In genomic region chr20:38209054-38209675, GRCh38 we compare ENCODE assay signal across 21 cellular contexts. TPM values are rescaled to one million over a fixed set of nuclear protein-coding genes. Genes with fewer than 3 reads are reported as not detected.
DNase-seq lines count a peak whose midpoint lies in the region; ATAC-seq, FAIRE-seq and TF ChIP-seq lines count a peak whose summit lies in the region.
"Had no signal": no experiment of that assay in that cellular context is flagged by ENCODE, and none has a peak within 500 bp of the region (broad histone marks: within the 10 kb centered on the region; RNA-seq: fewer than 3 reads in every experiment).

No MANE protein-coding gene starts in this region.

- in situ Hi-C loops in HepG2 (cut with HindIII; ENCODE audit: extremely low pct_ligation_motif_present, low pct_unique_long_range_greater_than_20kb): loop anchor here (25.0 kb wide), 1 partner anchor 647 kb away; no protein-coding TSS in a partner anchor

- H3K4me3 ChIP-seq in RWPE2 (ENCODE audit: severe bottlenecking): no peak overlapping the region
- H3K4me3 ChIP-seq in HepG2 (replicated peaks in 1 of 3; ENCODE audit: insufficient read depth in 1 of 3, low read depth in 2 of 3, low read length in 3 of 3): no peak overlapping the region
- H3K4me3 ChIP-seq: dorsolateral prefrontal cortex, HAP-1, hepatocyte, lung had no signal

- no peak for FAIRE-seq in HepG2 (lab: Jason Lieb, UNC)

- DNase-seq in RWPE2 (ENCODE audit: low spot score) (peak; percentile 72), Right ventricle myocardium inferior (ENCODE audit: missing footprints) (no peak), HepG2 (ENCODE audit: low spot score) (no peak), NCI-H1105 (lab: John Stamatoyannopoulos, UW) (no peak), pons (ENCODE audit: low spot score) (no peak)
- DNase-seq in stimulated activated naive CD4-positive, alpha-beta T cell (lab: John Stamatoyannopoulos, UW): no peak
- DNase-seq: activated CD4-positive, alpha-beta memory T cell treated with anti-CD3 and anti-CD28 coated beads, Interleukin-2, amount 10 ng/mL, durations not matched to agents 7 days and 5 days; activated CD4-positive, CD25-positive, alpha-beta regulatory T cell; CD4-positive, alpha-beta memory T cell; DMS53; GF-D8; immature natural killer cell; NCI-H1694; NCI-H526 treated with DMSO at 0.1 percent for 48 hours; nucleus accumbens; RPMI8226 had no signal

- peak overlapping the region; percentile 52 for H3K27ac ChIP-seq in RWPE2 (ENCODE audit: poor library complexity, severe bottlenecking)
- no peak overlapping the region for H3K27ac ChIP-seq in HepG2 (ENCODE audit: extremely low read length, insufficient read depth, low read length)
- H3K27ac ChIP-seq in temporal lobe (ENCODE audit: low read depth, low read length): peak overlapping the region; percentile 45
- H3K27ac ChIP-seq: hepatocyte had no signal

- CTCF ChIA-PET in HepG2 (lab: Yijun Ruan, JAX; ENCODE audit: low intra/inter-chr PET ratio, low total read pairs): no interaction called here

- H3K27me3 ChIP-seq in RWPE2 (ENCODE audit: insufficient read depth, poor library complexity, severe bottlenecking) (no peaks in the 10 kb centered on the region), HepG2 (ENCODE audit: control insufficient read depth in 1 of 2, insufficient read depth in 2 of 2, low read length in 2 of 2) (peaks cover 2 to 29% of the 10 kb centered on the region in 2 experiments; a peak in 3 of 5 replicates)
- H3K27me3 ChIP-seq: dorsolateral prefrontal cortex, hepatocyte had no signal

- H3K4me1 ChIP-seq in RWPE2 (ENCODE audit: insufficient read depth, poor library complexity, severe bottlenecking): peaks cover 16% of the 10 kb centered on the region
- H3K4me1 ChIP-seq in HepG2 (ENCODE audit: insufficient read depth, low read length): no peaks in the 10 kb centered on the region
- H3K4me1 ChIP-seq: HAP-1 had no signal

- no peak overlapping the region for H3K4me2 ChIP-seq in HepG2 (ENCODE audit: low read depth, low read length)
- H3K4me2 ChIP-seq: hepatocyte had no signal

- H4K20me1 ChIP-seq in HepG2 (ENCODE audit: insufficient read depth, low read length): no peaks in the 10 kb centered on the region

- TF ChIP-seq POLR2A in HepG2 (IDR thresholded peaks at IDR 0.05; ENCODE audit: insufficient read depth in 1 of 2, low read depth in 2 of 2, low read length in 2 of 2): no peak

- WGBS in HepG2 (ENCODE audit: low lambda C conversion rate): 9% methylated on average over 4 of the region's 4 CpGs

- no peak overlapping the region for H2AFZ ChIP-seq in HepG2 (ENCODE audit: low read length)
- H2AFZ ChIP-seq: hepatocyte had no signal

- no peaks in the 10 kb centered on the region for H3K36me3 ChIP-seq in RWPE2 (ENCODE audit: low read depth)
- H3K36me3 ChIP-seq in HepG2 (replicated peaks in 1 of 2; ENCODE audit: control insufficient read depth in 1 of 2, insufficient read depth in 2 of 2, low read length in 2 of 2): no peaks in the 10 kb centered on the region
- H3K36me3 ChIP-seq: HAP-1 had no signal

- intact Hi-C loops in Right ventricle myocardium inferior (cut with DNase I) (no loop called here), HepG2 (cut with micrococcal nuclease; ENCODE audit: unreplicated experiment) (no loop called here)

- no peak overlapping the region for H3K9ac ChIP-seq in HepG2 (ENCODE audit: insufficient read depth, low read depth, low read length)

- POLR2A ChIA-PET in HepG2 (lab: Yijun Ruan, JAX): no interaction called here

- TF ChIP-seq RAD21 in HepG2 (CRISPR knock-in tag; IDR thresholded peaks at IDR 0.05): no peak

- no peaks in the 10 kb centered on the region for H3K79me2 ChIP-seq in HepG2 (ENCODE audit: insufficient read depth, low read length)
- H3K79me2 ChIP-seq: hepatocyte had no signal

- ATAC-seq in RWPE2 (ENCODE audit: low read depth): no peak
- peak; percentile 71 for ATAC-seq in Right ventricle myocardium inferior
- no peak for ATAC-seq in HepG2

- no TSS peak for BruUV-seq in HepG2 (replicated peaks; lab: Mats Ljungman, UMichigan)

- H3K9me3 ChIP-seq in RWPE2 (ENCODE audit: severe bottlenecking): no peaks in the 10 kb centered on the region
- no peaks in the 10 kb centered on the region for H3K9me3 ChIP-seq in HepG2 (ENCODE audit: low read length)
- H3K9me3 ChIP-seq: HAP-1 had no signal

- TF ChIP-seq EP300 in HepG2 (IDR thresholded peaks at IDR 0.05; ENCODE audit: low read depth in 2 of 2, low read length in 2 of 2) (no peak), HepG2 (CRISPR knock-in tag; IDR thresholded peaks at IDR 0.05; ENCODE audit: borderline replicate concordance) (no peak)

- TF ChIP-seq CTCF in RWPE2 (IDR thresholded peaks at IDR 0.05; ENCODE audit: poor library complexity, severe bottlenecking): no peak
- no peak for TF ChIP-seq CTCF in HepG2 (CRISPR knock-in tag; IDR thresholded peaks at IDR 0.05)

TF ChIP-seq in HepG2, 621 proteins besides CTCF, POLR2A, EP300 and RAD21:
- TF ChIP-seq ZNF629 (CRISPR knock-in tag; conservative IDR thresholded peaks at IDR 0.05) (peak; percentile 83), CEBPB (IDR thresholded peaks at IDR 0.05; ENCODE audit: borderline replicate concordance, low read depth, low read length) (no peak)

RNA-seq across cellular contexts. Expression of gene TGM2, which starts 44.1 kb away (rescaled TPM):
- total RNA-seq in Right ventricle myocardium inferior (581 TPM), HepG2 (2016; rRNA removed; fragmentation: Illumina TruSeq; extraction: Trizol) (4.2 and 4.5 TPM in 2 replicates), temporal lobe (5.7 TPM)
- 0.61 and 0.88 TPM in 2 replicates for total RNA-seq in HepG2 (2016; cell fraction: cytosol; rRNA removed; fragmentation: Illumina TruSeq; extraction: Trizol; ENCODE audit: low read depth)
- total RNA-seq in HepG2 (2016; cell fraction: insoluble cytoplasmic fraction; rRNA removed; fragmentation: Illumina TruSeq; extraction: Trizol): 3.3 and 4.3 TPM in 2 replicates
- total RNA-seq in HepG2 (2016; cell fraction: membrane; rRNA removed; fragmentation: Illumina TruSeq; extraction: Trizol): 2.1 and 2.3 TPM in 2 replicates
- total RNA-seq in HepG2 (2016; cell fraction: nucleus; rRNA removed; fragmentation: Illumina TruSeq; extraction: Trizol): 4.3 and 4.5 TPM in 2 replicates
- 46.4 and 52.3 TPM in 2 replicates for polyA plus RNA-seq in HepG2 (2011; rRNA removed)
- 39.7 and 45.8 TPM in 2 replicates for polyA plus RNA-seq in HepG2 (2011; cell fraction: cytosol; rRNA removed)
- 48.4 and 54.8 TPM in 2 replicates for polyA plus RNA-seq in HepG2 (2011; cell fraction: nucleus; rRNA removed)
- polyA plus RNA-seq in HepG2 (2012): 14.4 and 32.4 TPM in 2 replicates
- 1.5 and 1.8 TPM in 2 replicates for polyA plus RNA-seq in HepG2 (2016; cell fraction: cytosol; fragmentation: Illumina TruSeq; extraction: Trizol; ENCODE audit: low read depth)
- polyA plus RNA-seq in HepG2 (2016; cell fraction: insoluble cytoplasmic fraction; fragmentation: Illumina TruSeq; extraction: Trizol; ENCODE audit: low read depth): 5.3 and 7.5 TPM in 2 replicates
- polyA plus RNA-seq in HepG2 (2016; cell fraction: membrane; fragmentation: Illumina TruSeq; extraction: Trizol; ENCODE audit: low read depth): 2.5 TPM in 2 replicates
- 7.7 and 9.8 TPM in 2 replicates for polyA plus RNA-seq in HepG2 (2016; cell fraction: nucleus; fragmentation: Illumina TruSeq; extraction: Trizol; ENCODE audit: insufficient read depth, low read depth)
- polyA minus RNA-seq in HepG2 (2011; rRNA and poly(A)+ RNA removed; ENCODE audit: low replicate concordance): 39.1 and 112 TPM in 2 replicates
- polyA minus RNA-seq in HepG2 (2011; cell fraction: cytosol; rRNA and poly(A)+ RNA removed): 43.5 and 48.8 TPM in 2 replicates
- polyA minus RNA-seq in HepG2 (2011; cell fraction: nucleus; rRNA and poly(A)+ RNA removed): 26.7 and 32.2 TPM in 2 replicates
- polyA plus RNA-seq: immature natural killer cell had no signal

RNA-seq across cellular contexts. Expression of gene KIAA1755, which starts 51.4 kb away (rescaled TPM):
- total RNA-seq in Right ventricle myocardium inferior: 7.9 TPM
- total RNA-seq in HepG2 (2016; rRNA removed; fragmentation: Illumina TruSeq; extraction: Trizol): 0.04 and 0.07 TPM in 2 replicates
- total RNA-seq in HepG2 (2016; cell fraction: cytosol; rRNA removed; fragmentation: Illumina TruSeq; extraction: Trizol; ENCODE audit: low read depth): not detected in 2 replicates
- total RNA-seq in HepG2 (2016; cell fraction: insoluble cytoplasmic fraction; rRNA removed; fragmentation: Illumina TruSeq; extraction: Trizol): not detected in 2 replicates
- not detected in 2 replicates for total RNA-seq in HepG2 (2016; cell fraction: membrane; rRNA removed; fragmentation: Illumina TruSeq; extraction: Trizol)
- not detected in 2 replicates for total RNA-seq in HepG2 (2016; cell fraction: nucleus; rRNA removed; fragmentation: Illumina TruSeq; extraction: Trizol)
- not detected in 2 replicates for polyA plus RNA-seq in HepG2 (2011; rRNA removed)
- polyA plus RNA-seq in HepG2 (2011; cell fraction: cytosol; rRNA removed): not detected in 2 replicates
- not detected in 2 replicates for polyA plus RNA-seq in HepG2 (2011; cell fraction: nucleus; rRNA removed)
- not detected in 2 replicates for polyA plus RNA-seq in HepG2 (2012)
- not detected in 2 replicates for polyA plus RNA-seq in HepG2 (2016; cell fraction: cytosol; fragmentation: Illumina TruSeq; extraction: Trizol; ENCODE audit: low read depth)
- not detected in 2 replicates for polyA plus RNA-seq in HepG2 (2016; cell fraction: insoluble cytoplasmic fraction; fragmentation: Illumina TruSeq; extraction: Trizol; ENCODE audit: low read depth)
- not detected in 2 replicates for polyA plus RNA-seq in HepG2 (2016; cell fraction: membrane; fragmentation: Illumina TruSeq; extraction: Trizol; ENCODE audit: low read depth)
- polyA plus RNA-seq in HepG2 (2016; cell fraction: nucleus; fragmentation: Illumina TruSeq; extraction: Trizol; ENCODE audit: insufficient read depth, low read depth): not detected in 2 replicates
- 0.02 TPM in 1 of 2 replicates, not detected in the other for polyA minus RNA-seq in HepG2 (2011; rRNA and poly(A)+ RNA removed; ENCODE audit: low replicate concordance)
- polyA minus RNA-seq in HepG2 (2011; cell fraction: cytosol; rRNA and poly(A)+ RNA removed): not detected in 2 replicates
- not detected in 2 replicates for polyA minus RNA-seq in HepG2 (2011; cell fraction: nucleus; rRNA and poly(A)+ RNA removed)
- total RNA-seq in temporal lobe: 2.5 TPM
- total RNA-seq: activated CD4-positive, alpha-beta memory T cell treated with anti-CD3 and anti-CD28 coated beads, Interleukin-2, amount 10 ng/mL, durations not matched to agents 7 days and 5 days; CD4-positive, alpha-beta memory T cell had no signal
- polyA plus RNA-seq: CD4-positive, alpha-beta memory T cell; immature natural killer cell had no signal

Comparison
In these comparisons a context has a peak if more than half of its experiments do, and no peak if none do; other contexts are left out.
1. RNA of gene TGM2, which starts 44.1 kb away (total RNA-seq): 581 TPM in Right ventricle myocardium inferior (single experiment); 5.7 TPM in temporal lobe (single experiment) and 0.61 to 4.5 TPM in HepG2; every median in the first group is over 10 times any median in the second.